2 cellular contexts compared by ENCODE assay signal in the genomic region with DNA sequence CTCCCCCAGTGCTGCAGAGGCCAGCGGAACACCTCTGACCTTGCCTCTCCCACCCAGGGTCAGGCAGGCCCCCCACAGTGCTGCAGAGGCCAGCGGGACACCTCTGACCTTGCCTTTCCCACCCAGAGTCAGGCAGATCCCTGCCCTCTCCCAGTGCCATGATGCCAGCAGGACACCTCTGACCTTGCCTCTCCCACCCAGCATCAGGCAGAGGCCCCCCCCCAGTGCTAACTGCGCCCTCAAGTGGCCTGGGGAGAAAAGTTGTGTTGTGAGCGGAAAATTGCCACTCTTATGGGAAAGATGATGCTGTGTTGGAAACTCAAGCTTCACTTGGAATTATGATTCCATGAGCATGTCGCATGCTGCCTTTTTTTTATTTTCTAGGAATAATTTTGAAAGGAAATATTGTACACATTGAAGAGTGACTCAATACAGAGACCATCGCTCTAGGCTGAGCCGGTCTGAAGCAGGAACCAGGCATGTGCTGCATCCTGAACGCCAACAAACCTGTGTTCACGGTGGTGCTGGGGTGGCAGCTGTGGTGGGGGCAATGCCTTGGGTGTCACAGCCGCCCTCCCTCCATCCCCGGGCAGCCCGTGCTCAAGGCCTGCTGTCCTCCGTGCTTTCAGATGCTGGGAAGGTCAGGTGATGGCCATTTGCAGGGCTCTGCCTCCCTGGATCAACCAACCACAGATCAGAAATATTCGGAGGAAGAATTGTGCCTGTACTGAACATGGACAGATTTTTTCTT.
TF ChIP-seq lines count a peak whose summit lies in the region.

No MANE protein-coding gene starts in this region.

TF ChIP-seq in H1, 55 proteins besides CTCF, POLR2A, EP300 and RAD21:
- TF ChIP-seq GTF2F1 (IDR thresholded peaks at IDR 0.05; ENCODE audit: borderline replicate concordance, low read depth, low read length) (no peak), KDM1A (IDR thresholded peaks at IDR 0.05; ENCODE audit: borderline replicate concordance, low read length) (no peak), YY1 (IDR thresholded peaks at IDR 0.05; ENCODE audit: low read depth, low read length) (no peak), CREB1 (IDR thresholded peaks at IDR 0.05) (no peak), SIRT6 (IDR thresholded peaks at IDR 0.05; ENCODE audit: low read length) (no peak), TCF12 (IDR thresholded peaks at IDR 0.05; ENCODE audit: low read depth, low read length) (no peak), KDM5A (IDR thresholded peaks at IDR 0.05; ENCODE audit: low read length) (no peak), JUND (IDR thresholded peaks at IDR 0.05; ENCODE audit: low read length) (no peak), JUN (IDR thresholded peaks at IDR 0.05; ENCODE audit: low read depth, low read length) (no peak), CEBPB (IDR thresholded peaks at IDR 0.05; ENCODE audit: low read depth, low read length) (no peak), NRF1 (IDR thresholded peaks at IDR 0.05; ENCODE audit: low read depth, low read length) (no peak), SP2 (IDR thresholded peaks at IDR 0.05; ENCODE audit: low read length) (no peak), RXRA (IDR thresholded peaks at IDR 0.05; ENCODE audit: insufficient read depth, low read depth, low read length) (no peak), PHF8 (conservative IDR thresholded peaks at IDR 0.05; ENCODE audit: low read depth, low read length) (no peak), RNF2 (IDR thresholded peaks at IDR 0.05; ENCODE audit: borderline replicate concordance, low read depth, low read length, missing control alignments, poor library complexity, severe bottlenecking) (no peak)
TF ChIP-seq in H1: peak in this region for 0.

TF ChIP-seq in neural cell, 6 proteins besides CTCF, POLR2A, EP300 and RAD21:
- no peak for TF ChIP-seq POLR2AphosphoS5 (IDR thresholded peaks at IDR 0.05)
- no peak for TF ChIP-seq SMC3 (conservative IDR thresholded peaks at IDR 0.05; ENCODE audit: poor library complexity)
- TF ChIP-seq, protein P1, sequence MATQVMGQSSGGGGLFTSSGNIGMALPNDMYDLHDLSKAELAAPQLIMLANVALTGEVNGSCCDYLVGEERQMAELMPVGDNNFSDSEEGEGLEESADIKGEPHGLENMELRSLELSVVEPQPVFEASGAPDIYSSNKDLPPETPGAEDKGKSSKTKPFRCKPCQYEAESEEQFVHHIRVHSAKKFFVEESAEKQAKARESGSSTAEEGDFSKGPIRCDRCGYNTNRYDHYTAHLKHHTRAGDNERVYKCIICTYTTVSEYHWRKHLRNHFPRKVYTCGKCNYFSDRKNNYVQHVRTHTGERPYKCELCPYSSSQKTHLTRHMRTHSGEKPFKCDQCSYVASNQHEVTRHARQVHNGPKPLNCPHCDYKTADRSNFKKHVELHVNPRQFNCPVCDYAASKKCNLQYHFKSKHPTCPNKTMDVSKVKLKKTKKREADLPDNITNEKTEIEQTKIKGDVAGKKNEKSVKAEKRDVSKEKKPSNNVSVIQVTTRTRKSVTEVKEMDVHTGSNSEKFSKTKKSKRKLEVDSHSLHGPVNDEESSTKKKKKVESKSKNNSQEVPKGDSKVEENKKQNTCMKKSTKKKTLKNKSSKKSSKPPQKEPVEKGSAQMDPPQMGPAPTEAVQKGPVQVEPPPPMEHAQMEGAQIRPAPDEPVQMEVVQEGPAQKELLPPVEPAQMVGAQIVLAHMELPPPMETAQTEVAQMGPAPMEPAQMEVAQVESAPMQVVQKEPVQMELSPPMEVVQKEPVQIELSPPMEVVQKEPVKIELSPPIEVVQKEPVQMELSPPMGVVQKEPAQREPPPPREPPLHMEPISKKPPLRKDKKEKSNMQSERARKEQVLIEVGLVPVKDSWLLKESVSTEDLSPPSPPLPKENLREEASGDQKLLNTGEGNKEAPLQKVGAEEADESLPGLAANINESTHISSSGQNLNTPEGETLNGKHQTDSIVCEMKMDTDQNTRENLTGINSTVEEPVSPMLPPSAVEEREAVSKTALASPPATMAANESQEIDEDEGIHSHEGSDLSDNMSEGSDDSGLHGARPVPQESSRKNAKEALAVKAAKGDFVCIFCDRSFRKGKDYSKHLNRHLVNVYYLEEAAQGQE (IDR thresholded peaks at IDR 0.05; ENCODE audit: borderline replicate concordance), result no peak
- no peak for TF ChIP-seq MXI1 (conservative IDR thresholded peaks at IDR 0.05; ENCODE audit: poor library complexity, severe bottlenecking)
- TF ChIP-seq EZH2 (IDR thresholded peaks at IDR 0.05; ENCODE audit: borderline replicate concordance, insufficient read depth, low read length, poor library complexity, severe bottlenecking), result no peak
- no peak for TF ChIP-seq TAF1 (IDR thresholded peaks at IDR 0.05; ENCODE audit: low read depth)
